17 cellular contexts compared by ENCODE assay signal in genomic region chr1:147760481-147761260, GRCh38. TPM values are rescaled to one million over a fixed set of nuclear protein-coding genes. Genes with fewer than 3 reads are reported as not detected.
DNase-seq lines count a peak whose midpoint lies in the region; ATAC-seq and TF ChIP-seq lines count a peak whose summit lies in the region.
"Had no signal": no experiment of that assay in that cellular context is flagged by ENCODE, and none has a peak within 500 bp of the region (broad histone marks: within the 10 kb centered on the region; RNA-seq: fewer than 3 reads in every experiment).

Gene GJA5, minus strand, starts transcription at chr1:147760602. Its CDS starts 1,364 bp downstream, at chr1:147759238.

- TF ChIP-seq EP300 in upper lobe of left lung (IDR thresholded peaks at IDR 0.05): no peak

- ATAC-seq in GM23338 (no peak), lower lobe of right lung (no peak), upper lobe of left lung (ENCODE audit: low FRiP score in 2 of 2) (no peak), HG03045 (IDR thresholded peaks at IDR 0.05; ENCODE audit: unreplicated experiment) (no peak)
- no peak for ATAC-seq in effector memory CD8-positive, alpha-beta T cell (replicated peaks)
- ATAC-seq: activated CD8-positive, alpha-beta memory T cell treated with anti-CD3 and anti-CD28 coated beads, Interleukin-2, amount 10 ng/mL, durations not matched to agents 7 days and 5 days had no signal

- H3K27ac ChIP-seq in GM23338 (ENCODE audit: low read depth) (no peak within 1 kb of the TSS), lower lobe of right lung (no peak within 1 kb of the TSS), upper lobe of left lung (peak within 1 kb of the TSS in 2 of 4 donors; percentile 19 to 73)
- H3K27ac ChIP-seq: SK-N-MC had no signal

- intact Hi-C loops in lower lobe of right lung (cut with DNase I): no loop called here

- no peaks in the 10 kb centered on the region for H3K27me3 Mint-ChIP-seq in GM23338 (ENCODE audit: insufficient read depth, low read depth, poor library complexity)
- H3K27me3 Mint-ChIP-seq in effector memory CD8-positive, alpha-beta T cell: peaks cover 6 to 22% of the 10 kb centered on the region in 2 donors
- H3K27me3 Mint-ChIP-seq: activated naive CD4-positive, alpha-beta T cell treated with anti-CD3 and anti-CD28 coated beads, Interleukin-2, amount 50 U/mL, for 24 hours; central memory CD8-positive, alpha-beta T cell had no signal

- no peaks in the 10 kb centered on the region for H3K9me3 ChIP-seq in lower lobe of right lung
- no peaks in the 10 kb centered on the region for H3K9me3 ChIP-seq in upper lobe of left lung
- H3K9me3 ChIP-seq: HAP-1 had no signal

- no peak within 1 kb of the TSS for H3K4me3 Mint-ChIP-seq in GM23338
- no peak within 1 kb of the TSS for H3K4me3 Mint-ChIP-seq in effector memory CD8-positive, alpha-beta T cell
- H3K4me3 Mint-ChIP-seq: activated CD8-positive, alpha-beta memory T cell treated with anti-CD3 and anti-CD28 coated beads, Interleukin-2, amount 10 ng/mL, durations not matched to agents 7 days and 5 days had no signal

- TF ChIP-seq CTCF in GM23338 (conservative IDR thresholded peaks at IDR 0.05; ENCODE audit: low read depth in 2 of 2) (no peak), lower lobe of right lung (IDR thresholded peaks at IDR 0.05) (no peak), upper lobe of left lung (IDR thresholded peaks at IDR 0.05) (no peak)

- H3F3A ChIP-seq in GM23338 (replicated peaks; ENCODE audit: low read depth): no peaks in the 10 kb centered on the region

- H3K9me2 ChIP-seq in GM23338 (ENCODE audit: insufficient read depth): 0 out of 2 replicates have a peak, but pooled peaks cover 5% of the 10 kb centered on the region

- H3K27ac Mint-ChIP-seq in GM23338: no peak within 1 kb of the TSS
- H3K27ac Mint-ChIP-seq in effector memory CD8-positive, alpha-beta T cell: peak within 1 kb of the TSS; percentile 15 to 56
- H3K27ac Mint-ChIP-seq: activated CD8-positive, alpha-beta memory T cell treated with anti-CD3 and anti-CD28 coated beads, Interleukin-2, amount 10 ng/mL, durations not matched to agents 7 days and 5 days; progenitor cell of endocrine pancreas had no signal

- peak within 1 kb of the TSS; percentile 72; the same call in 1 of the 2 replicates for H2AFZ ChIP-seq in GM23338

- H3K9me3 Mint-ChIP-seq in GM23338: no peaks in the 10 kb centered on the region
- no peaks in the 10 kb centered on the region for H3K9me3 Mint-ChIP-seq in effector memory CD8-positive, alpha-beta T cell
- H3K9me3 Mint-ChIP-seq: activated naive CD4-positive, alpha-beta T cell treated with anti-CD3 and anti-CD28 coated beads, Interleukin-2, amount 50 U/mL, for 24 hours; central memory CD8-positive, alpha-beta T cell had no signal

- no peak within 1 kb of the TSS for H3K4me2 ChIP-seq in GM23338

- H3K4me1 ChIP-seq in GM23338 (ENCODE audit: insufficient read depth) (no peaks in the 10 kb centered on the region), lower lobe of right lung (peaks cover 77% of the 10 kb centered on the region), upper lobe of left lung (peaks cover 38 to 71% (median 60%) of the 10 kb centered on the region in 4 donors)
- H3K4me1 ChIP-seq: HAP-1 had no signal

- DNase-seq in GM23338 (ENCODE audit: low spot score) (no peak), lower lobe of right lung (no peak), upper lobe of left lung (no peak), ecto neural progenitor cell (ENCODE audit: low spot score) (no peak), DMS153 (lab: John Stamatoyannopoulos, UW) (no peak)
- DNase-seq in effector memory CD8-positive, alpha-beta T cell: no peak
- DNase-seq: activated CD8-positive, alpha-beta memory T cell treated with anti-CD3 and anti-CD28 coated beads, Interleukin-2, amount 10 ng/mL, durations not matched to agents 7 days and 5 days; CD8-positive, alpha-beta memory T cell; NK-92 treated with Interleukin-12 subunit alpha and Interleukin-12 subunit beta, amount 100 ng/mL, for 24 hours; stimulated activated CD4-positive, alpha-beta T cell treated with anti-CD3 and anti-CD28 coated beads, Interleukin-1b, Interleukin-23, amount 100 ng/mL, for 48 hours had no signal

- H3K4me1 Mint-ChIP-seq in GM23338: peaks cover 6% of the 10 kb centered on the region; the same call in 2 of the 3 replicates
- H3K4me1 Mint-ChIP-seq in effector memory CD8-positive, alpha-beta T cell (ENCODE audit: low read depth in 2 of 2): peaks cover 14 to 23% of the 10 kb centered on the region in 2 donors

- no peaks in the 10 kb centered on the region for H3K79me2 ChIP-seq in GM23338 (replicated peaks; ENCODE audit: insufficient read depth)

- no peaks in the 10 kb centered on the region for H3K36me3 Mint-ChIP-seq in GM23338 (ENCODE audit: low read depth)
- H3K36me3 Mint-ChIP-seq in effector memory CD8-positive, alpha-beta T cell (ENCODE audit: insufficient read depth): no peaks in the 10 kb centered on the region
- H3K36me3 Mint-ChIP-seq: activated CD8-positive, alpha-beta memory T cell treated with anti-CD3 and anti-CD28 coated beads, Interleukin-2, amount 10 ng/mL, durations not matched to agents 7 days and 5 days; activated naive CD4-positive, alpha-beta T cell treated with anti-CD3 and anti-CD28 coated beads, Interleukin-2, amount 50 U/mL, for 24 hours; CD8-positive, alpha-beta memory T cell had no signal

- TF ChIP-seq POLR2A in upper lobe of left lung (IDR thresholded peaks at IDR 0.05): no peak

- WGBS in upper lobe of left lung, 2 donors: 81 to 89% methylated on average over 5 to 7 of the region's 7 CpGs

- H4K20me1 ChIP-seq in GM23338 (replicated peaks; ENCODE audit: insufficient read depth): no peaks in the 10 kb centered on the region

- H3K27me3 ChIP-seq in GM23338 (ENCODE audit: insufficient read depth): no peaks in the 10 kb centered on the region
- no peaks in the 10 kb centered on the region for H3K27me3 ChIP-seq in lower lobe of right lung (ENCODE audit: low read depth)
- H3K27me3 ChIP-seq in upper lobe of left lung: no peaks in the 10 kb centered on the region

- H3K36me3 ChIP-seq in GM23338 (ENCODE audit: insufficient read depth) (no peaks in the 10 kb centered on the region), lower lobe of right lung (no peaks in the 10 kb centered on the region), upper lobe of left lung (peaks cover 0 to 3% (median 0%) of the 10 kb centered on the region in 4 donors)
- H3K36me3 ChIP-seq: HAP-1 had no signal

- H3K4me3 ChIP-seq in GM23338 (no peak within 1 kb of the TSS), lower lobe of right lung (no peak within 1 kb of the TSS), upper lobe of left lung (no peak within 1 kb of the TSS)
- H3K4me3 ChIP-seq: HAP-1, SK-N-MC had no signal

TF ChIP-seq in GM23338, 12 proteins besides CTCF, POLR2A, EP300 and RAD21 (continues in another document):
- no peak for TF ChIP-seq NANOG (IDR thresholded peaks at IDR 0.05; ENCODE audit: borderline replicate concordance)
- no peak for TF ChIP-seq STAT1 (IDR thresholded peaks at IDR 0.05; ENCODE audit: unreplicated experiment)
- no peak for TF ChIP-seq EZH2phosphoT487 (IDR thresholded peaks at IDR 0.05; ENCODE audit: unreplicated experiment)
- TF ChIP-seq ZNF331 (CRISPR knock-in tag; IDR thresholded peaks at IDR 0.05; ENCODE audit: low read depth): no peak
- TF ChIP-seq ETS1 (IDR thresholded peaks at IDR 0.05): no peak
- TF ChIP-seq POLR2AphosphoS5 (IDR thresholded peaks at IDR 0.05; ENCODE audit: low read depth): no peak
- no peak for TF ChIP-seq EZH2 (IDR thresholded peaks at IDR 0.05; ENCODE audit: low read depth, unreplicated experiment)
- no peak for TF ChIP-seq CREB1 (CRISPR knock-in tag; IDR thresholded peaks at IDR 0.05; ENCODE audit: low read depth)
- TF ChIP-seq JUNB (IDR thresholded peaks at IDR 0.05; ENCODE audit: unreplicated experiment): no peak
- no peak for TF ChIP-seq ZNF114 (CRISPR knock-in tag; IDR thresholded peaks at IDR 0.05)

RNA-seq across cellular contexts. Expression of gene GJA5, which starts in this region (rescaled TPM):
- total RNA-seq in GM23338 (2014; rRNA removed; shearing (Covaris generic)): 0.85 and 1.7 TPM in 2 replicates
- polyA plus RNA-seq in GM23338 (2016; fragmentation: Nextera tagmentation; extraction: Ambion mirVana): 0.24 and 0.50 TPM in 2 replicates
- 44.5 TPM for total RNA-seq in lower lobe of right lung
- total RNA-seq in upper lobe of left lung: 10 to 100 TPM in 4 of 6 donors, 1 to 10 TPM in 2; 6.3 to 83.5 (median 38.2) TPM
- total RNA-seq: activated CD8-positive, alpha-beta memory T cell treated with anti-CD3 and anti-CD28 coated beads, Interleukin-2, amount 10 ng/mL, durations not matched to agents 7 days and 5 days; CD8-positive, alpha-beta memory T cell; LHCN-M2; progenitor cell of endocrine pancreas had no signal
- polyA plus RNA-seq: CD8-positive, alpha-beta memory T cell had no signal
